ENCODE assay signal across 8 cellular contexts in genomic region chr20:34824861-34825529, GRCh38. TPM values are rescaled to one million over a fixed set of nuclear protein-coding genes. Genes with fewer than 3 reads are reported as not detected.
DNase-seq lines count a peak whose midpoint lies in the region; ATAC-seq and TF ChIP-seq lines count a peak whose summit lies in the region.

No MANE protein-coding gene starts in this region.

- no peaks in the 10 kb centered on the region for H3K9me2 ChIP-seq in OCI-LY7 (ENCODE audit: insufficient read depth, low read length)

- no TSS peak for BruUV-seq in OCI-LY7 (replicated peaks; lab: Mats Ljungman, UMichigan)

- peaks cover 31% of the 10 kb centered on the region for H3K79me2 ChIP-seq in OCI-LY7 (ENCODE audit: insufficient read depth, low read depth, low read length)

- peak; percentile 49 for DNase-seq in AG10803 (ENCODE audit: low read depth)
- DNase-seq in OCI-LY7 (ENCODE audit: low spot score) = peak; percentile 83
- peak; percentile 81 to 84 for DNase-seq in activated T-cell treated with anti-CD3 and anti-CD28 coated beads, Interleukin-2, amount 50 U/mL, for 72 hours
- DNase-seq in fibroblast of gingiva (ENCODE audit: low read depth) = peak; percentile 41
- DNase-seq in naive B cell = peak; percentile 72
- peak; percentile 65 to 79 for DNase-seq in stimulated activated effector memory CD8-positive, alpha-beta T cell treated with anti-CD3 and anti-CD28 coated beads, Interleukin-12 subunit alpha, Interleukin-12 subunit beta, amount 100 ng/mL, for 72 hours (ENCODE audit: low spot score in 2 of 2)

- H3K4me1 ChIP-seq in OCI-LY7 (ENCODE audit: insufficient read depth, low read length, poor library complexity, severe bottlenecking) = peaks cover 18% of the 10 kb centered on the region

- TF ChIP-seq CTCF in AG10803 (conservative IDR thresholded peaks at IDR 0.05; ENCODE audit: low read length) (no peak), OCI-LY7 (conservative IDR thresholded peaks at IDR 0.05; ENCODE audit: low read length) (peak; percentile 53)

- H4K20me1 ChIP-seq in OCI-LY7 (ENCODE audit: insufficient read depth, low read length) = peaks cover 10% of the 10 kb centered on the region; the same call in 1 of the 2 replicates

- ATAC-seq in GM19025 (IDR thresholded peaks at IDR 0.05; ENCODE audit: low read depth, unreplicated experiment) = peak; percentile 70
- peak; percentile 71 for ATAC-seq in HG03342 (IDR thresholded peaks at IDR 0.05; ENCODE audit: unreplicated experiment)
- ATAC-seq in activated T-cell treated with anti-CD3 and anti-CD28 coated beads, Interleukin-2, amount 50 U/mL, for 72 hours (replicated peaks in 1 of 2) = peak; percentile 87 to 91
- ATAC-seq in naive B cell (ENCODE audit: low read depth in 2 of 2) = peak; percentile 85 to 88
- peak; percentile 90 for ATAC-seq in stimulated activated effector memory CD8-positive, alpha-beta T cell treated with anti-CD3 and anti-CD28 coated beads, Interleukin-12 subunit alpha, Interleukin-12 subunit beta, amount 100 ng/mL, for 72 hours

- no peaks in the 10 kb centered on the region for H3K9me3 ChIP-seq in OCI-LY7 (ENCODE audit: low read length)

- CTCF ChIA-PET in OCI-LY7 (lab: Charles Lee; ENCODE audit: unreplicated experiment) = no interaction called here

- H3K36me3 Mint-ChIP-seq in activated T-cell treated with anti-CD3 and anti-CD28 coated beads, Interleukin-2, amount 50 U/mL, for 72 hours (ENCODE audit: insufficient read depth in 2 of 2) = peaks cover 0 to 2% of the 10 kb centered on the region in 2 donors
- H3K36me3 Mint-ChIP-seq in naive B cell = peaks cover 0 to 7% of the 10 kb centered on the region in 2 donors
- H3K36me3 Mint-ChIP-seq in stimulated activated effector memory CD8-positive, alpha-beta T cell treated with anti-CD3 and anti-CD28 coated beads, Interleukin-12 subunit alpha, Interleukin-12 subunit beta, amount 100 ng/mL, for 72 hours = peaks cover 17% of the 10 kb centered on the region

- peak overlapping the region; percentile 95 to 96 for H3K4me3 Mint-ChIP-seq in activated T-cell treated with anti-CD3 and anti-CD28 coated beads, Interleukin-2, amount 50 U/mL, for 72 hours
- H3K4me3 Mint-ChIP-seq in naive B cell = peak overlapping the region; percentile 88 to 100 (median 96)
- H3K4me3 Mint-ChIP-seq in stimulated activated effector memory CD8-positive, alpha-beta T cell treated with anti-CD3 and anti-CD28 coated beads, Interleukin-12 subunit alpha, Interleukin-12 subunit beta, amount 100 ng/mL, for 72 hours = peak overlapping the region; percentile 90

- peaks cover 35% of the 10 kb centered on the region for H3K4me1 Mint-ChIP-seq in activated T-cell treated with anti-CD3 and anti-CD28 coated beads, Interleukin-2, amount 50 U/mL, for 72 hours (ENCODE audit: low read depth)
- peaks cover 30 to 48% (median 47%) of the 10 kb centered on the region in 3 donors for H3K4me1 Mint-ChIP-seq in naive B cell
- peaks cover 42% of the 10 kb centered on the region for H3K4me1 Mint-ChIP-seq in stimulated activated effector memory CD8-positive, alpha-beta T cell treated with anti-CD3 and anti-CD28 coated beads, Interleukin-12 subunit alpha, Interleukin-12 subunit beta, amount 100 ng/mL, for 72 hours

- POLR2A ChIA-PET in OCI-LY7 (lab: Charles Lee) = interaction anchor here (0.9 kb wide), 1 partner anchor 14 kb away, joined by 3 read pairs; no protein-coding TSS in a partner anchor

- intact Hi-C loops in OCI-LY7 (cut with micrococcal nuclease; ENCODE audit: unreplicated experiment) = no loop called here

- no peaks in the 10 kb centered on the region for H3K36me3 ChIP-seq in OCI-LY7 (ENCODE audit: insufficient read depth, low read length)

- H3K9me3 Mint-ChIP-seq in activated T-cell treated with anti-CD3 and anti-CD28 coated beads, Interleukin-2, amount 50 U/mL, for 72 hours = no peaks in the 10 kb centered on the region
- no peaks in the 10 kb centered on the region for H3K9me3 Mint-ChIP-seq in naive B cell
- no peaks in the 10 kb centered on the region for H3K9me3 Mint-ChIP-seq in stimulated activated effector memory CD8-positive, alpha-beta T cell treated with anti-CD3 and anti-CD28 coated beads, Interleukin-12 subunit alpha, Interleukin-12 subunit beta, amount 100 ng/mL, for 72 hours

- H3K4me3 ChIP-seq in AG10803 (ENCODE audit: low read length) (peak overlapping the region; percentile 98), OCI-LY7 (ENCODE audit: low read depth, low read length, poor library complexity, severe bottlenecking) (peak overlapping the region; percentile 84)

- no peaks in the 10 kb centered on the region for H3K27me3 Mint-ChIP-seq in activated T-cell treated with anti-CD3 and anti-CD28 coated beads, Interleukin-2, amount 50 U/mL, for 72 hours (ENCODE audit: low read depth)
- H3K27me3 Mint-ChIP-seq in naive B cell = no peaks in the 10 kb centered on the region

- peak overlapping the region; percentile 61 for H3K27ac ChIP-seq in OCI-LY7 (ENCODE audit: low read depth, low read length, poor library complexity, severe bottlenecking)

- H3K4me2 ChIP-seq in OCI-LY7 (ENCODE audit: low read length) = peak overlapping the region; percentile 91

- H2AFZ ChIP-seq in OCI-LY7 (ENCODE audit: low read length) = peak overlapping the region; percentile 38

- peak overlapping the region; percentile 95 for H3K27ac Mint-ChIP-seq in activated T-cell treated with anti-CD3 and anti-CD28 coated beads, Interleukin-2, amount 50 U/mL, for 72 hours
- H3K27ac Mint-ChIP-seq in naive B cell = peak overlapping the region; percentile 87 to 98 (median 94)
- peak overlapping the region; percentile 94 for H3K27ac Mint-ChIP-seq in stimulated activated effector memory CD8-positive, alpha-beta T cell treated with anti-CD3 and anti-CD28 coated beads, Interleukin-12 subunit alpha, Interleukin-12 subunit beta, amount 100 ng/mL, for 72 hours

RNA-seq across cellular contexts. Expression of gene NCOA6, which starts 0.5 kb away (rescaled TPM):
- total RNA-seq in OCI-LY7 (2014; rRNA removed; shearing (Covaris generic)) = 8.8 and 13.1 TPM in 2 replicates
- 24.4 and 26.5 TPM in 2 replicates for total RNA-seq in OCI-LY7 (2022)
- 10 to 100 TPM; 28.9 to 34.9 TPM for total RNA-seq in activated T-cell treated with anti-CD3 and anti-CD28 coated beads, Interleukin-2, amount 50 U/mL, for 72 hours
- 10 to 100 TPM in 1 of 6 donors, 1 to 10 TPM in 4, under 1 TPM in 1; 0.74 to 13.5 (median 4.4) TPM for polyA plus RNA-seq in naive B cell (ENCODE audit: low read depth in 6 of 6)

RNA-seq across cellular contexts. Expression of gene GGT7, which starts 47.7 kb away (rescaled TPM):
- 1.5 and 2.7 TPM in 2 replicates for total RNA-seq in OCI-LY7 (2014; rRNA removed; shearing (Covaris generic))
- 0.98 and 1.8 TPM in 2 replicates for total RNA-seq in OCI-LY7 (2022)
- 10 to 100 TPM; 20.8 to 23.1 TPM for total RNA-seq in activated T-cell treated with anti-CD3 and anti-CD28 coated beads, Interleukin-2, amount 50 U/mL, for 72 hours
- polyA plus RNA-seq in naive B cell (ENCODE audit: low read depth in 6 of 6) = 1 to 10 TPM; 2.6 to 6.2 (median 4.2) TPM

RNA-seq across cellular contexts. Expression of gene ACSS2, which starts 51.4 kb away (rescaled TPM):
- 21.0 and 21.4 TPM in 2 replicates for total RNA-seq in OCI-LY7 (2014; rRNA removed; shearing (Covaris generic))
- 18.2 and 19.9 TPM in 2 replicates for total RNA-seq in OCI-LY7 (2022)
- total RNA-seq in activated T-cell treated with anti-CD3 and anti-CD28 coated beads, Interleukin-2, amount 50 U/mL, for 72 hours = 10 to 100 TPM; 61.1 to 78.2 TPM
- polyA plus RNA-seq in naive B cell (ENCODE audit: low read depth in 6 of 6) = 10 to 100 TPM in 1 of 6 donors, 1 to 10 TPM in 5; 4.8 to 20.1 (median 5.7) TPM

Comparison
In these comparisons a context has a peak if more than half of its experiments do, and no peak if none do; other contexts are left out.
1. Peak in every context shown above with its lines: DNase-seq, ATAC-seq, H3K4me3 ChIP-seq and H3K27ac ChIP-seq.
2. RNA of gene GGT7, which starts 47.7 kb away (total RNA-seq): 20.8 to 23.1 TPM in activated T-cell treated with anti-CD3 and anti-CD28 coated beads, Interleukin-2, amount 50 U/mL, for 72 hours; 0.98 to 2.7 TPM in OCI-LY7; every median in the first group is over 4 times any median in the second.